Comparison of ENCODE assay signal across 6 cellular contexts in the genomic region with DNA sequence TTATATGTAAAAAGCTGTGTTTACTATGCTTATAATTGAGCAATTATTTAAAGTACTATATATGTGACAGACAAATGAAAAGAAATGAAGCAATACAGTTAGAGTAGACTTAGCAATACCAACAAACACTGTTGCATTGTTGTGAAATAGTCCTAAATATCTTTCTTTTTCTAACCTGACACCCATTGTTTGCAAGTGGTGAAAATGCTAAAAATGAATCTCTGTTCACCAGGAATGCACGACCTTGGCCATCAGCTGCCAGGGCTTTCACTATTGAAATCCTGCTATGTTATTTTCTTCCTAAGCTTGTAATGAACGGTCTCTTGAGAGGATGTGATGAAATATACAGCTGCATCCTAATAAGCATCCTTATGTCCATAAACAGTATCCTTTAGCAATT.
"Had no signal": no experiment of that assay in that cellular context is flagged by ENCODE, and none has a peak within 500 bp of the region (broad histone marks: within the 10 kb centered on the region; RNA-seq: fewer than 3 reads in every experiment).

No MANE protein-coding gene starts in this region.

- H3K27me3 ChIP-seq: cardiac muscle cell, MG63, Peyer's patch, SJSA1 had no signal

- H3K9ac ChIP-seq: KMS-11 had no signal

- H3K36me3 ChIP-seq: cardiac muscle cell, MG63, Peyer's patch, SJSA1 had no signal

- H3K4me3 ChIP-seq: cardiac muscle cell, MG63, Peyer's patch, SJSA1 had no signal

- H3K9me3 ChIP-seq: MG63, Peyer's patch, SJSA1 had no signal

- H3K27ac ChIP-seq: RWPE1, SJSA1 had no signal
